Comparison of ENCODE assay signal across 19 cellular contexts in genomic region chr10:129601737-129602136, GRCh38.
DNase-seq lines count a peak whose midpoint lies in the region; ATAC-seq, FAIRE-seq and TF ChIP-seq lines count a peak whose summit lies in the region.
"Had no signal": no experiment of that assay in that cellular context is flagged by ENCODE, and none has a peak within 500 bp of the region (broad histone marks: within the 10 kb centered on the region; RNA-seq: fewer than 3 reads in every experiment).

No MANE protein-coding gene starts in this region.

- no peaks in the 10 kb centered on the region for H3K9me3 ChIP-seq in GM12878 (replicated peaks; ENCODE audit: control insufficient read depth, insufficient read depth, low read length)
- no peaks in the 10 kb centered on the region for H3K9me3 ChIP-seq in PC-3 (ENCODE audit: low read length)
- H3K9me3 ChIP-seq: Peyer's patch had no signal

- H3K9me2 ChIP-seq in PC-3 (replicated peaks; ENCODE audit: low read length), result no peaks in the 10 kb centered on the region

- WGBS in GM12878 (ENCODE audit: insufficient coverage, insufficient replicate concordance, low lambda C conversion rate, missing lambda C conversion rate), result 22% methylated on average over 10 of the region's 10 CpGs

- H3K27me3 ChIP-seq in GM12878 (replicated peaks in 1 of 2; ENCODE audit: control insufficient read depth in 2 of 2, insufficient read depth in 2 of 2, low read length in 1 of 2) (no peaks in the 10 kb centered on the region), PC-3 (ENCODE audit: low read length) (no peaks in the 10 kb centered on the region)
- H3K27me3 ChIP-seq: Peyer's patch had no signal

- H3K4me2 ChIP-seq in GM12878 (ENCODE audit: control insufficient read depth, insufficient read depth), result peak overlapping the region; percentile 61; the same call in 1 of the 2 replicates
- H3K4me2 ChIP-seq in PC-3 (ENCODE audit: low read length), result no peak overlapping the region

- no peak for TF ChIP-seq RAD21 in GM12878 (IDR thresholded peaks at IDR 0.05; ENCODE audit: insufficient read depth, low read depth, low read length)

- RAD21 ChIA-PET in GM12878 (lab: Charles Lee; ENCODE audit: unreplicated experiment), result no interaction called here

- TF ChIP-seq CTCF in GM12878 (IDR thresholded peaks at IDR 0.05 in 2 of 3, conservative IDR thresholded peaks at IDR 0.05 in 1 of 3; ENCODE audit: control insufficient read depth in 2 of 3, extremely low read depth in 1 of 3, insufficient read depth in 1 of 3, low read depth in 3 of 3, low read length in 3 of 3) (no peak), PC-3 (conservative IDR thresholded peaks at IDR 0.05; ENCODE audit: low read depth, low read length) (no peak)

- TF ChIP-seq EP300 in GM12878 (IDR thresholded peaks at IDR 0.05; ENCODE audit: borderline replicate concordance in 1 of 2, control insufficient read depth in 1 of 2, low read depth in 2 of 2, low read length in 2 of 2), result peak in 1 of 2 experiments; percentile 55; a peak in 1 of 4 replicates

- H3K36me3 ChIP-seq in GM12878 (ENCODE audit: control insufficient read depth in 2 of 2, insufficient read depth in 2 of 2, low read length in 1 of 2) (no peaks in the 10 kb centered on the region), PC-3 (ENCODE audit: low read depth, low read length) (no peaks in the 10 kb centered on the region)
- H3K36me3 ChIP-seq: Peyer's patch had no signal

- in situ Hi-C loops in Caki2 (cut with HindIII; ENCODE audit: low pct_unique_long_range_greater_than_20kb, low sequenced_read_pairs) (no loop called here), GM12878 (cut with MboI) (no loop called here)

- peaks cover 36% of the 10 kb centered on the region for H3K4me1 ChIP-seq in GM12878 (ENCODE audit: control insufficient read depth, insufficient read depth, low read length)
- H3K4me1 ChIP-seq in PC-3 (ENCODE audit: insufficient read depth, low read length), result no peaks in the 10 kb centered on the region

- ATAC-seq in GM18907 (IDR thresholded peaks at IDR 0.05; ENCODE audit: unreplicated experiment) (peak; percentile 56), HG02981 (IDR thresholded peaks at IDR 0.05; ENCODE audit: unreplicated experiment) (peak; percentile 44), GM12878 (peak; percentile 74), HG02623 (IDR thresholded peaks at IDR 0.05; ENCODE audit: unreplicated experiment) (no peak), PC-3 (no peak)
- ATAC-seq: effector memory CD8-positive, alpha-beta T cell; left lobe of liver had no signal

- no peak overlapping the region; the same call in 1 of the 2 replicates for H3K9ac ChIP-seq in GM12878 (ENCODE audit: control insufficient read depth, insufficient read depth, low read length)
- H3K9ac ChIP-seq in PC-3 (ENCODE audit: low read length), result no peak overlapping the region

- H2AFZ ChIP-seq in GM12878 (ENCODE audit: control insufficient read depth, low read depth, low read length) (no peak overlapping the region), PC-3 (ENCODE audit: low read length) (no peak overlapping the region)

- BruUV-seq in GM12878 (replicated peaks; lab: Mats Ljungman, UMichigan) (no TSS peak), PC-3 (replicated peaks; lab: Mats Ljungman, UMichigan) (no TSS peak)

- POLR2A ChIA-PET in GM12878 (lab: Charles Lee) (no interaction called here), PC-3 (lab: Charles Lee; ENCODE audit: unreplicated experiment) (no interaction called here)

- TF ChIP-seq POLR2A in GM12878 (IDR thresholded peaks at IDR 0.05; ENCODE audit: low read depth, low read length), result no peak

- FAIRE-seq in GM12878 (lab: Jason Lieb, UNC), result no peak
- FAIRE-seq: small intestine had no signal

- no peaks in the 10 kb centered on the region for H3F3A ChIP-seq in PC-3 (ENCODE audit: low read length, unreplicated experiment)

- DNase-seq in Caki2 (ENCODE audit: low read depth) (peak; percentile 72), GM12878 (ENCODE audit: low read depth, low spot score) (peak; percentile 73), DMS79 (lab: John Stamatoyannopoulos, UW) (no peak), DMS153 treated with DMSO at 0.1 percent for 48 hours (lab: John Stamatoyannopoulos, UW; ENCODE audit: unreplicated experiment) (no peak), PC-3 (no peak)
- DNase-seq: activated CD4-positive, CD25-positive, alpha-beta regulatory T cell; CD8-positive, alpha-beta memory T cell; effector memory CD8-positive, alpha-beta T cell; MM.1S; NCI-H2081; NCI-H69; Peyer's patch; small intestine; stimulated activated naive CD4-positive, alpha-beta T cell; trophoblast cell had no signal

- SMC1A ChIA-PET in GM12878 (lab: Charles Lee; ENCODE audit: uncharacterized antibody, unreplicated experiment), result interaction anchor here (0.8 kb wide), 1 partner anchor 101 kb away, joined by 3 read pairs; no protein-coding TSS in a partner anchor

- H3K27ac ChIP-seq in GM12878 (ENCODE audit: control insufficient read depth, insufficient read depth) (peak overlapping the region; percentile 52), PC-3 (ENCODE audit: low read length) (no peak overlapping the region)
- H3K27ac ChIP-seq: Peyer's patch had no signal

- no peak overlapping the region for H3K4me3 ChIP-seq in GM12878
- no peak overlapping the region for H3K4me3 ChIP-seq in PC-3 (ENCODE audit: low read length)
- H3K4me3 ChIP-seq: Peyer's patch had no signal

- H4K20me1 ChIP-seq in GM12878 (ENCODE audit: control insufficient read depth, insufficient read depth), result no peaks in the 10 kb centered on the region
- no peaks in the 10 kb centered on the region for H4K20me1 ChIP-seq in PC-3 (ENCODE audit: low read length)

- no peaks in the 10 kb centered on the region for H3K79me2 ChIP-seq in GM12878 (ENCODE audit: control insufficient read depth, insufficient read depth, low read length)
- H3K79me2 ChIP-seq in PC-3 (ENCODE audit: low read length), result no peaks in the 10 kb centered on the region

- CTCF ChIA-PET in GM12878 (lab: Yijun Ruan, JAX) (no interaction called here), PC-3 (lab: Charles Lee) (no interaction called here)

- intact Hi-C loops in GM12878 (cut with micrococcal nuclease; ENCODE audit: unreplicated experiment), result loop anchor here (5.0 kb wide), 2 partner anchors 134 to 526 kb away; partner anchors contain the start of gene MGMT
- intact Hi-C loops in PC-3 (cut with micrococcal nuclease), result no loop called here

TF ChIP-seq in GM12878, 131 proteins besides CTCF, POLR2A, EP300 and RAD21 (continues in another document):
- peak; percentile 92 for TF ChIP-seq PKNOX1 (IDR thresholded peaks at IDR 0.05)
- TF ChIP-seq PAX5 (IDR thresholded peaks at IDR 0.05; ENCODE audit: borderline replicate concordance, low read depth, low read length), result peak; percentile 96
- peak; percentile 36 for TF ChIP-seq SKIL (IDR thresholded peaks at IDR 0.05; ENCODE audit: low read depth, poor library complexity, severe bottlenecking)
- 0 out of 2 replicates have a peak, but pooled peaks have one; percentile 32 for TF ChIP-seq BCL11A (IDR thresholded peaks at IDR 0.05; ENCODE audit: low read depth, low read length)
- TF ChIP-seq ATF7 (IDR thresholded peaks at IDR 0.05; ENCODE audit: low read depth), result peak; percentile 46; the same call in 1 of the 2 replicates
- peak; percentile 85 for TF ChIP-seq RELB (IDR thresholded peaks at IDR 0.05; ENCODE audit: low read depth)
- TF ChIP-seq RUNX3 (IDR thresholded peaks at IDR 0.05; ENCODE audit: low read length), result peak; percentile 62
- peak; percentile 69; the same call in 1 of the 2 replicates for TF ChIP-seq MTA2 (IDR thresholded peaks at IDR 0.05; ENCODE audit: low read depth)
- no peak for TF ChIP-seq NFXL1 (IDR thresholded peaks at IDR 0.05; ENCODE audit: borderline replicate concordance)
- TF ChIP-seq NFIC (IDR thresholded peaks at IDR 0.05; ENCODE audit: low read depth, low read length), result peak; percentile 66; the same call in 1 of the 2 replicates
- TF ChIP-seq EGR1 (IDR thresholded peaks at IDR 0.05; ENCODE audit: borderline replicate concordance in 1 of 2, low read depth in 2 of 2, low read length in 2 of 2), result no peak

Comparison
In these comparisons a context has a peak if more than half of its experiments do, and no peak if none do; other contexts are left out.
1. DNase-seq: peak in Caki2 (single experiment) and GM12878 (single experiment); none in DMS79 (single experiment), DMS153 treated with DMSO at 0.1 percent for 48 hours (single experiment) and PC-3 (single experiment).
2. ATAC-seq: peak in GM18907 (single experiment), HG02981 (single experiment) and GM12878 (single experiment); none in HG02623 (single experiment) and PC-3 (single experiment).